Comparison of ENCODE assay signal across 1 cellular context in the genomic region with DNA sequence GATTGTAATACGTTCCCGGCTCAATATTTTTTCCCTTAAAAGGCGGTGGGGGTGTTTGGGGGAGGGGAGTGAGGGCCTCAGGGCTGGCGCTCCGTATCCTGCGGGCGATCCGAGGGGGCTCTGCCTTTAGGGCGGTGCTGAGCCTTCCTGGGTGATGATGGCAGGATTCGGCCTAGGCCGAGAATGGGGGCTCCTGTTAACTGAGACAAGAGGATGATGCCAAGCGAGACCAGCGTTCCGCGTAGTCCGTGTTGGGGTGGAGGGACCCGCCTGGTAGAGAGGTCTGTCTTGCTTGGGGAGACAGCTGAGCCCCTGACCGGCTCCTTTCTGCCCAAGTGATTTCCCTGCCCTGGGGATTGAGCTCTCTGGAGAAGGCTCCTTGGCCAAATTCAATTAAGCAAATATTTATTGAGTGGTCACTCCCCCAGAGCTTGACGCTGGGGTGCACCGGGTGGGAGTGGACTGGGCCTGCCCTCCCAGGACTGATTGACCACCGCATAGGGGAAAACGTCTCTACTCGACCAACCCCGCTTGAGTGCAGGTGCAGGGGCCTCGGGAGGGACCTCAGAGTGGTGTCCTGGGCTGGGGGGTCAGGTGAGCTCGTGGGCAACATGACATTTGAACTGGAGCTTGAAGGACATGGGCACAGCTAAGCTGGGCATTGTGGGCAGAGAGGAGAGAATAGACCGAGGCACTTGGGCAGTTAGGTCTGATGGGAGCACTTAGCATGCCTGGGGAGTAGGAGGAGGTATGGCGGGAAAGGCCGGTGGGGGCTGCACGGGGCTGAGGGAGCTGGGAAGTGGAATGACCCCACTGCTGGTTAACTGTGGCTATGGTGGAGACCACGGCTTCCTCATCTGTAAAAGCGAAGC.
TF ChIP-seq lines count a peak whose summit lies in the region.

No MANE protein-coding gene starts in this region.

TF ChIP-seq in endothelial cell of umbilical vein, 7 proteins besides CTCF, POLR2A, EP300 and RAD21:
- TF ChIP-seq GATA2 (IDR thresholded peaks at IDR 0.05; ENCODE audit: insufficient read depth, insufficient read length, low read depth, low read length): no peak
- TF ChIP-seq, protein P1, sequence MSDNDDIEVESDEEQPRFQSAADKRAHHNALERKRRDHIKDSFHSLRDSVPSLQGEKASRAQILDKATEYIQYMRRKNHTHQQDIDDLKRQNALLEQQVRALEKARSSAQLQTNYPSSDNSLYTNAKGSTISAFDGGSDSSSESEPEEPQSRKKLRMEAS (IDR thresholded peaks at IDR 0.05; ENCODE audit: insufficient read depth, insufficient read length): no peak
